ENCODE assay signal across 12 cellular contexts in genomic region chr18:43893001-43893637, GRCh38.
DNase-seq lines count a peak whose midpoint lies in the region; ATAC-seq and TF ChIP-seq lines count a peak whose summit lies in the region.
"Had no signal": no experiment of that assay in that cellular context is flagged by ENCODE, and none has a peak within 500 bp of the region (broad histone marks: within the 10 kb centered on the region; RNA-seq: fewer than 3 reads in every experiment).

No MANE protein-coding gene starts in this region.

- intact Hi-C loops in sciatic nerve (cut with DNase I) = no loop called here
- intact Hi-C loops in transverse colon (cut with DNase I; ENCODE audit: low total_unique reads) = no loop called here

- no peak for TF ChIP-seq EP300 in transverse colon (IDR thresholded peaks at IDR 0.05; ENCODE audit: low read depth)

- in situ Hi-C loops in transverse colon (cut with MboI; ENCODE audit: low pct_ligation_motif_present in 1 of 4, low pct_unique_long_range_greater_than_20kb in 1 of 4, low sequenced_read_pairs in 3 of 4) = no loop called here

- H3K4me3 ChIP-seq in fibroblast of pulmonary artery (replicated peaks; ENCODE audit: low read depth, low read length) (no peak overlapping the region), transverse colon (no peak overlapping the region)

- H3K4me1 ChIP-seq in transverse colon = no peaks in the 10 kb centered on the region

- peak overlapping the region in 1 of 4 donors; percentile 10 for H3K27ac ChIP-seq in transverse colon
- H3K27ac ChIP-seq: RWPE1 had no signal

- DNase-seq in ELR (ENCODE audit: low read depth) = peak; percentile 60
- DNase-seq in RKO (ENCODE audit: low spot score) = peak; percentile 52
- peak; percentile 61 for DNase-seq in fibroblast of pulmonary artery (ENCODE audit: low read depth)
- no peak for DNase-seq in sciatic nerve (ENCODE audit: low spot score)
- DNase-seq in stimulated activated CD4-positive, alpha-beta T cell treated with anti-CD3 and anti-CD28 coated beads, Interleukin-1b, Interleukin-23, amount 100 ng/mL, for 48 hours = no peak
- DNase-seq in transverse colon = no peak
- DNase-seq: activated naive CD4-positive, alpha-beta T cell treated with anti-CD3 and anti-CD28 coated beads, Interleukin-2, amount 10 ng/mL, durations not matched to agents 7 days and 5 days; DMS79 treated with DMSO at 0.1 percent for 48 hours; NCI-H1436 had no signal

- 47 to 58% methylated on average over 3 to 5 of the region's 5 CpGs for WGBS in transverse colon (ENCODE audit: low coverage in 1 of 2), 2 donors

- H3K27me3 ChIP-seq in transverse colon = no peaks in the 10 kb centered on the region

- H3K9me3 ChIP-seq in transverse colon = no peaks in the 10 kb centered on the region

- peak; percentile 75 for ATAC-seq in sciatic nerve
- no peak for ATAC-seq in GM18519 (IDR thresholded peaks at IDR 0.05; ENCODE audit: low FRiP score, unreplicated experiment)
- ATAC-seq in GM18502 (IDR thresholded peaks at IDR 0.05; ENCODE audit: poor library complexity, unreplicated experiment) = no peak

- TF ChIP-seq CTCF in fibroblast of pulmonary artery (IDR thresholded peaks at IDR 0.05; ENCODE audit: low read length, missing control alignments) (no peak), transverse colon (IDR thresholded peaks at IDR 0.05) (no peak)

- no peaks in the 10 kb centered on the region for H3K36me3 ChIP-seq in transverse colon

- TF ChIP-seq POLR2A in transverse colon (IDR thresholded peaks at IDR 0.05) = no peak

Comparison
In these comparisons a context has a peak if more than half of its experiments do, and no peak if none do; other contexts are left out.
1. DNase-seq: peak in ELR (single experiment), RKO (single experiment) and fibroblast of pulmonary artery (single experiment); none in sciatic nerve (single experiment), stimulated activated CD4-positive, alpha-beta T cell treated with anti-CD3 and anti-CD28 coated beads, Interleukin-1b, Interleukin-23, amount 100 ng/mL, for 48 hours (single experiment) and transverse colon (single experiment).